ENCODE assay signal across 2 cellular contexts in the genomic region with DNA sequence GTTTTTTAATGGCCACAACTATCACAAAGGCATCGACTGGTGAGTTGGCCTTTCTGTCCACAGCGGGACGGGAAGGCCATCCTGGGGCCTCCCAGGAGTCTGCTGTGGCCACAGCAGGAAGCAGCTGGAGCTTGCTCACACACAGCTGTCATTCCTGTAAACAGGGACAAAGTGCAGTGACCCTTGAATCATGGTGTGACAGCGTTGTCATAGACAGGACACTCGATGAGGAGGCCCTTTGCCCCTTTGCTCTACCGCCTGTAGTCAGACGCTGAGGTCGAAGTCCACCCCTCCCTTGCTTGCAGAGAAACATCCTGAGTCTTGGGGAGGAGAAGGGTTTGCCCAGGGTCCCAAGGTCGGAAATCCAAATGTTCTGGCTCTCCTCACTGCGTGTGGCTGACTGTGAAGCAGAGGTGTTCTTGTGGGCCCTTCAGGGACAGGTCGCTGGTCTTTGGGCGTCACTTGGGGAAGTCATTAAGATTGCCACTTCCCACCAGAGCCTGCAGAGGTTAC.
TF ChIP-seq lines count a peak whose summit lies in the region.

No MANE protein-coding gene starts in this region.

TF ChIP-seq in PFSK-1, 5 proteins besides CTCF, POLR2A, EP300 and RAD21 (continued from another document):
- TF ChIP-seq, protein P1, sequence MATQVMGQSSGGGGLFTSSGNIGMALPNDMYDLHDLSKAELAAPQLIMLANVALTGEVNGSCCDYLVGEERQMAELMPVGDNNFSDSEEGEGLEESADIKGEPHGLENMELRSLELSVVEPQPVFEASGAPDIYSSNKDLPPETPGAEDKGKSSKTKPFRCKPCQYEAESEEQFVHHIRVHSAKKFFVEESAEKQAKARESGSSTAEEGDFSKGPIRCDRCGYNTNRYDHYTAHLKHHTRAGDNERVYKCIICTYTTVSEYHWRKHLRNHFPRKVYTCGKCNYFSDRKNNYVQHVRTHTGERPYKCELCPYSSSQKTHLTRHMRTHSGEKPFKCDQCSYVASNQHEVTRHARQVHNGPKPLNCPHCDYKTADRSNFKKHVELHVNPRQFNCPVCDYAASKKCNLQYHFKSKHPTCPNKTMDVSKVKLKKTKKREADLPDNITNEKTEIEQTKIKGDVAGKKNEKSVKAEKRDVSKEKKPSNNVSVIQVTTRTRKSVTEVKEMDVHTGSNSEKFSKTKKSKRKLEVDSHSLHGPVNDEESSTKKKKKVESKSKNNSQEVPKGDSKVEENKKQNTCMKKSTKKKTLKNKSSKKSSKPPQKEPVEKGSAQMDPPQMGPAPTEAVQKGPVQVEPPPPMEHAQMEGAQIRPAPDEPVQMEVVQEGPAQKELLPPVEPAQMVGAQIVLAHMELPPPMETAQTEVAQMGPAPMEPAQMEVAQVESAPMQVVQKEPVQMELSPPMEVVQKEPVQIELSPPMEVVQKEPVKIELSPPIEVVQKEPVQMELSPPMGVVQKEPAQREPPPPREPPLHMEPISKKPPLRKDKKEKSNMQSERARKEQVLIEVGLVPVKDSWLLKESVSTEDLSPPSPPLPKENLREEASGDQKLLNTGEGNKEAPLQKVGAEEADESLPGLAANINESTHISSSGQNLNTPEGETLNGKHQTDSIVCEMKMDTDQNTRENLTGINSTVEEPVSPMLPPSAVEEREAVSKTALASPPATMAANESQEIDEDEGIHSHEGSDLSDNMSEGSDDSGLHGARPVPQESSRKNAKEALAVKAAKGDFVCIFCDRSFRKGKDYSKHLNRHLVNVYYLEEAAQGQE (IDR thresholded peaks at IDR 0.05; ENCODE audit: insufficient read depth in 1 of 2, low read depth in 2 of 2, low read length in 2 of 2), result no peak
TF ChIP-seq in PFSK-1: peak in this region for 1.

TF ChIP-seq in H1, 55 proteins besides CTCF, POLR2A, EP300 and RAD21 (continued from another document):
- TF ChIP-seq, protein P2, sequence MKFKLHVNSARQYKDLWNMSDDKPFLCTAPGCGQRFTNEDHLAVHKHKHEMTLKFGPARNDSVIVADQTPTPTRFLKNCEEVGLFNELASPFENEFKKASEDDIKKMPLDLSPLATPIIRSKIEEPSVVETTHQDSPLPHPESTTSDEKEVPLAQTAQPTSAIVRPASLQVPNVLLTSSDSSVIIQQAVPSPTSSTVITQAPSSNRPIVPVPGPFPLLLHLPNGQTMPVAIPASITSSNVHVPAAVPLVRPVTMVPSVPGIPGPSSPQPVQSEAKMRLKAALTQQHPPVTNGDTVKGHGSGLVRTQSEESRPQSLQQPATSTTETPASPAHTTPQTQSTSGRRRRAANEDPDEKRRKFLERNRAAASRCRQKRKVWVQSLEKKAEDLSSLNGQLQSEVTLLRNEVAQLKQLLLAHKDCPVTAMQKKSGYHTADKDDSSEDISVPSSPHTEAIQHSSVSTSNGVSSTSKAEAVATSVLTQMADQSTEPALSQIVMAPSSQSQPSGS (IDR thresholded peaks at IDR 0.05; ENCODE audit: low read length), result no peak
- TF ChIP-seq YY1 (IDR thresholded peaks at IDR 0.05; ENCODE audit: low read depth, low read length), result no peak
- TF ChIP-seq EGR1 (IDR thresholded peaks at IDR 0.05; ENCODE audit: borderline replicate concordance, low read depth, low read length), result no peak
- TF ChIP-seq BACH1 (IDR thresholded peaks at IDR 0.05; ENCODE audit: low read length), result no peak
- TF ChIP-seq TCF12 (IDR thresholded peaks at IDR 0.05; ENCODE audit: low read depth, low read length), result no peak
- TF ChIP-seq TAF1 (IDR thresholded peaks at IDR 0.05; ENCODE audit: low read depth, low read length), result no peak
- TF ChIP-seq GABPA (IDR thresholded peaks at IDR 0.05; ENCODE audit: borderline replicate concordance, insufficient read depth, low read length), result no peak
- no peak for TF ChIP-seq KDM4A (IDR thresholded peaks at IDR 0.05; ENCODE audit: low read depth, low read length, severe bottlenecking)
